ENCODE assay signal across 1 cellular context in the genomic region with DNA sequence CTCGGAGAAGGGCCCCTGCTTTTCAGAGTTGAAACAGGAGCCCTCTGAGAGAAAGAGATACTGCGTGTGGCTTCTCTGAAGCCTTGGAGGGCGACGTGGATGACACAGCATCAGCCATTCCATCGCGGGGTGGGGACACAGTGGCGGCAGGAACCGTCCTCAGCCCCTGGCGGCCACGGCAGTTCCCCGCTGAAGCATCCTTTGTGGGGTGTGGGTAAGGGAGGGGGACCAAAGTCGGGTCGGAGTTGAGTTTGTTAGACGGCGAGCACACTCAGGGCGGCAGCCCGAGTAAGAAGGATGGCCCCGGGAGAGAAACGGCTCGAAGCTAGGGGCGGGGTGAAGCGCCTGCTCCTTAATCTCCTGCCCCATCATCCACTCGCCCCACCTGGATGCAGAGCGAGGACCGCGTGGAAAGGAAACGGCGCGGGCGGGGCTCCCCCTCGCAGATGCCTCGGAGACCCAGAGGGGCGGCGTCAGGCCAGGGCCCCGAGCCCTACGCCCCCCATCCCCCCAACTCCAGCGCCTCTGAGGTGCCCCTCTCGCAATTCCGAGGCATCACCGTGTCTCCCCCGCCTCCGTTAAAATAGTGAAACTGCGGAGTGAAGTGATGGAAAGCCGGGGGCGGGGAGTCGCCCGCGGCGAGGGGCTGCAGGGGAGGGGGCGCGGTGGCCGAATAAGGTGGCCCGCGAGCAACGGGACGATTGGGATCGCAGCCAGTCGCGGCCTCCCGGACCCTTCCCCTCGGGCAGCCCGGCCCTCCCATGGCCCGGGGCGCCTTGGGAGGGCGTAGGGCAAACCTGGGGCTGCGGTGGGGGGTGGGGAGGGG.
TF ChIP-seq lines count a peak whose summit lies in the region.

No MANE protein-coding gene starts in this region.

TF ChIP-seq in HepG2, 621 proteins besides CTCF, POLR2A, EP300 and RAD21 (continued from another document and continues in another):
- TF ChIP-seq, protein P1, sequence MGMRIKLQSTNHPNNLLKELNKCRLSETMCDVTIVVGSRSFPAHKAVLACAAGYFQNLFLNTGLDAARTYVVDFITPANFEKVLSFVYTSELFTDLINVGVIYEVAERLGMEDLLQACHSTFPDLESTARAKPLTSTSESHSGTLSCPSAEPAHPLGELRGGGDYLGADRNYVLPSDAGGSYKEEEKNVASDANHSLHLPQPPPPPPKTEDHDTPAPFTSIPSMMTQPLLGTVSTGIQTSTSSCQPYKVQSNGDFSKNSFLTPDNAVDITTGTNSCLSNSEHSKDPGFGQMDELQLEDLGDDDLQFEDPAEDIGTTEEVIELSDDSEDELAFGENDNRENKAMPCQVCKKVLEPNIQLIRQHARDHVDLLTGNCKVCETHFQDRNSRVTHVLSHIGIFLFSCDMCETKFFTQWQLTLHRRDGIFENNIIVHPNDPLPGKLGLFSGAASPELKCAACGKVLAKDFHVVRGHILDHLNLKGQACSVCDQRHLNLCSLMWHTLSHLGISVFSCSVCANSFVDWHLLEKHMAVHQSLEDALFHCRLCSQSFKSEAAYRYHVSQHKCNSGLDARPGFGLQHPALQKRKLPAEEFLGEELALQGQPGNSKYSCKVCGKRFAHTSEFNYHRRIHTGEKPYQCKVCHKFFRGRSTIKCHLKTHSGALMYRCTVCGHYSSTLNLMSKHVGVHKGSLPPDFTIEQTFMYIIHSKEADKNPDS (CRISPR knock-in tag; IDR thresholded peaks at IDR 0.05), result no peak
- TF ChIP-seq ZNF232 (CRISPR knock-in tag; IDR thresholded peaks at IDR 0.05; ENCODE audit: borderline replicate concordance) (0 out of 2 replicates have a peak, but pooled peaks have one; percentile 69), NCOA5 (CRISPR knock-in tag; IDR thresholded peaks at IDR 0.05) (no peak), NFATC3 (CRISPR knock-in tag; IDR thresholded peaks at IDR 0.05) (no peak), RFX1 (IDR thresholded peaks at IDR 0.05) (no peak), ZNF296 (CRISPR knock-in tag; conservative IDR thresholded peaks at IDR 0.05) (no peak), ESRRA (CRISPR knock-in tag; IDR thresholded peaks at IDR 0.05; ENCODE audit: low read depth) (no peak), IKZF4 (CRISPR knock-in tag; IDR thresholded peaks at IDR 0.05; ENCODE audit: borderline replicate concordance, low read depth, not compliant biosample characterization) (no peak), KDM1A (CRISPR knock-in tag; IDR thresholded peaks at IDR 0.05) (peak; percentile 57), ZNF766 (CRISPR knock-in tag; IDR thresholded peaks at IDR 0.05; ENCODE audit: borderline replicate concordance) (no peak), CCDC6 (CRISPR knock-in tag; IDR thresholded peaks at IDR 0.05) (no peak), RFX3 (CRISPR knock-in tag; IDR thresholded peaks at IDR 0.05) (no peak), MAFK (conservative IDR thresholded peaks at IDR 0.05 in 1 of 2, IDR thresholded peaks at IDR 0.05 in 1 of 2; ENCODE audit: low read length in 2 of 2) (no peak), MAFF (IDR thresholded peaks at IDR 0.05; ENCODE audit: low read depth, low read length) (no peak), ZNF446 (CRISPR knock-in tag; IDR thresholded peaks at IDR 0.05) (no peak), SMC3 (IDR thresholded peaks at IDR 0.05; ENCODE audit: low read length) (no peak), TAF15 (IDR thresholded peaks at IDR 0.05; ENCODE audit: low read depth, low read length, poor library complexity, severe bottlenecking) (peak; percentile 53), ERF (CRISPR knock-in tag; IDR thresholded peaks at IDR 0.05) (no peak), ZNF781 (CRISPR knock-in tag; IDR thresholded peaks at IDR 0.05; ENCODE audit: borderline replicate concordance, not compliant biosample characterization) (peak; percentile 57), ZNF660 (CRISPR knock-in tag; IDR thresholded peaks at IDR 0.05; ENCODE audit: borderline replicate concordance, low read depth) (no peak), ZNF367 (CRISPR knock-in tag; IDR thresholded peaks at IDR 0.05; ENCODE audit: borderline replicate concordance) (no peak), TRIM24 (CRISPR knock-in tag; IDR thresholded peaks at IDR 0.05) (no peak), ZNF678 (CRISPR knock-in tag; IDR thresholded peaks at IDR 0.05) (no peak)
- TF ChIP-seq, protein P2, sequence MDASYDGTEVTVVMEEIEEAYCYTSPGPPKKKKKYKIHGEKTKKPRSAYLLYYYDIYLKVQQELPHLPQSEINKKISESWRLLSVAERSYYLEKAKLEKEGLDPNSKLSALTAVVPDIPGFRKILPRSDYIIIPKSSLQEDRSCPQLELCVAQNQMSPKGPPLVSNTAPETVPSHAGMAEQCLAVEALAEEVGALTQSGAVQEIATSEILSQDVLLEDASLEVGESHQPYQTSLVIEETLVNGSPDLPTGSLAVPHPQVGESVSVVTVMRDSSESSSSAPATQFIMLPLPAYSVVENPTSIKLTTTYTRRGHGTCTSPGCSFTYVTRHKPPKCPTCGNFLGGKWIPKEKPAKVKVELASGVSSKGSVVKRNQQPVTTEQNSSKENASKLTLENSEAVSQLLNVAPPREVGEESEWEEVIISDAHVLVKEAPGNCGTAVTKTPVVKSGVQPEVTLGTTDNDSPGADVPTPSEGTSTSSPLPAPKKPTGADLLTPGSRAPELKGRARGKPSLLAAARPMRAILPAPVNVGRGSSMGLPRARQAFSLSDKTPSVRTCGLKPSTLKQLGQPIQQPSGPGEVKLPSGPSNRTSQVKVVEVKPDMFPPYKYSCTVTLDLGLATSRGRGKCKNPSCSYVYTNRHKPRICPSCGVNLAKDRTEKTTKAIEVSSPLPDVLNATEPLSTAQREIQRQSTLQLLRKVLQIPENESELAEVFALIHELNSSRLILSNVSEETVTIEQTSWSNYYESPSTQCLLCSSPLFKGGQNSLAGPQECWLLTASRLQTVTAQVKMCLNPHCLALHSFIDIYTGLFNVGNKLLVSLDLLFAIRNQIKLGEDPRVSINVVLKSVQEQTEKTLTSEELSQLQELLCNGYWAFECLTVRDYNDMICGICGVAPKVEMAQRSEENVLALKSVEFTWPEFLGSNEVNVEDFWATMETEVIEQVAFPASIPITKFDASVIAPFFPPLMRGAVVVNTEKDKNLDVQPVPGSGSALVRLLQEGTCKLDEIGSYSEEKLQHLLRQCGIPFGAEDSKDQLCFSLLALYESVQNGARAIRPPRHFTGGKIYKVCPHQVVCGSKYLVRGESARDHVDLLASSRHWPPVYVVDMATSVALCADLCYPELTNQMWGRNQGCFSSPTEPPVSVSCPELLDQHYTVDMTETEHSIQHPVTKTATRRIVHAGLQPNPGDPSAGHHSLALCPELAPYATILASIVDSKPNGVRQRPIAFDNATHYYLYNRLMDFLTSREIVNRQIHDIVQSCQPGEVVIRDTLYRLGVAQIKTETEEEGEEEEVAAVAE (CRISPR knock-in tag; IDR thresholded peaks at IDR 0.05; ENCODE audit: borderline replicate concordance), result no peak
- TF ChIP-seq, protein P3, sequence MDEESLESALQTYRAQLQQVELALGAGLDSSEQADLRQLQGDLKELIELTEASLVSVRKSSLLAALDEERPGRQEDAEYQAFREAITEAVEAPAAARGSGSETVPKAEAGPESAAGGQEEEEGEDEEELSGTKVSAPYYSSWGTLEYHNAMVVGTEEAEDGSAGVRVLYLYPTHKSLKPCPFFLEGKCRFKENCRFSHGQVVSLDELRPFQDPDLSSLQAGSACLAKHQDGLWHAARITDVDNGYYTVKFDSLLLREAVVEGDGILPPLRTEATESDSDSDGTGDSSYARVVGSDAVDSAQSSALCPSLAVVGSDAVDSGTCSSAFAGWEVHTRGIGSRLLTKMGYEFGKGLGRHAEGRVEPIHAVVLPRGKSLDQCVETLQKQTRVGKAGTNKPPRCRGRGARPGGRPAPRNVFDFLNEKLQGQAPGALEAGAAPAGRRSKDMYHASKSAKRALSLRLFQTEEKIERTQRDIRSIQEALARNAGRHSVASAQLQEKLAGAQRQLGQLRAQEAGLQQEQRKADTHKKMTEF (CRISPR knock-in tag; IDR thresholded peaks at IDR 0.05), result no peak
- TF ChIP-seq, protein P4, sequence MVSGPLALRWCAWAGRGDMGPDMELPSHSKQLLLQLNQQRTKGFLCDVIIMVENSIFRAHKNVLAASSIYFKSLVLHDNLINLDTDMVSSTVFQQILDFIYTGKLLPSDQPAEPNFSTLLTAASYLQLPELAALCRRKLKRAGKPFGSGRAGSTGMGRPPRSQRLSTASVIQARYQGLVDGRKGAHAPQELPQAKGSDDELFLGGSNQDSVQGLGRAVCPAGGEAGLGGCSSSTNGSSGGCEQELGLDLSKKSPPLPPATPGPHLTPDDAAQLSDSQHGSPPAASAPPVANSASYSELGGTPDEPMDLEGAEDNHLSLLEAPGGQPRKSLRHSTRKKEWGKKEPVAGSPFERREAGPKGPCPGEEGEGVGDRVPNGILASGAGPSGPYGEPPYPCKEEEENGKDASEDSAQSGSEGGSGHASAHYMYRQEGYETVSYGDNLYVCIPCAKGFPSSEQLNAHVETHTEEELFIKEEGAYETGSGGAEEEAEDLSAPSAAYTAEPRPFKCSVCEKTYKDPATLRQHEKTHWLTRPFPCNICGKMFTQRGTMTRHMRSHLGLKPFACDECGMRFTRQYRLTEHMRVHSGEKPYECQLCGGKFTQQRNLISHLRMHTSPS (CRISPR knock-in tag; IDR thresholded peaks at IDR 0.05; ENCODE audit: low read depth), result no peak
- TF ChIP-seq, protein P5, sequence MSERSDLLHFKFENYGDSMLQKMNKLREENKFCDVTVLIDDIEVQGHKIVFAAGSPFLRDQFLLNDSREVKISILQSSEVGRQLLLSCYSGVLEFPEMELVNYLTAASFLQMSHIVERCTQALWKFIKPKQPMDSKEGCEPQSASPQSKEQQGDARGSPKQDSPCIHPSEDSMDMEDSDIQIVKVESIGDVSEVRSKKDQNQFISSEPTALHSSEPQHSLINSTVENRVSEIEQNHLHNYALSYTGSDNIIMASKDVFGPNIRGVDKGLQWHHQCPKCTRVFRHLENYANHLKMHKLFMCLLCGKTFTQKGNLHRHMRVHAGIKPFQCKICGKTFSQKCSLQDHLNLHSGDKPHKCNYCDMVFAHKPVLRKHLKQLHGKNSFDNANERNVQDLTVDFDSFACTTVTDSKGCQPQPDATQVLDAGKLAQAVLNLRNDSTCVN (CRISPR knock-in tag; IDR thresholded peaks at IDR 0.05; ENCODE audit: borderline replicate concordance), result 0 out of 2 replicates have a peak, but pooled peaks have one; percentile 11
- TF ChIP-seq, protein P6, sequence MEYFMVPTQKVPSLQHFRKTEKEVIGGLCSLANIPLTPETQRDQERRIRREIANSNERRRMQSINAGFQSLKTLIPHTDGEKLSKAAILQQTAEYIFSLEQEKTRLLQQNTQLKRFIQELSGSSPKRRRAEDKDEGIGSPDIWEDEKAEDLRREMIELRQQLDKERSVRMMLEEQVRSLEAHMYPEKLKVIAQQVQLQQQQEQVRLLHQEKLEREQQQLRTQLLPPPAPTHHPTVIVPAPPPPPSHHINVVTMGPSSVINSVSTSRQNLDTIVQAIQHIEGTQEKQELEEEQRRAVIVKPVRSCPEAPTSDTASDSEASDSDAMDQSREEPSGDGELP (IDR thresholded peaks at IDR 0.05; ENCODE audit: borderline replicate concordance, low read depth), result no peak
- TF ChIP-seq, protein P7, sequence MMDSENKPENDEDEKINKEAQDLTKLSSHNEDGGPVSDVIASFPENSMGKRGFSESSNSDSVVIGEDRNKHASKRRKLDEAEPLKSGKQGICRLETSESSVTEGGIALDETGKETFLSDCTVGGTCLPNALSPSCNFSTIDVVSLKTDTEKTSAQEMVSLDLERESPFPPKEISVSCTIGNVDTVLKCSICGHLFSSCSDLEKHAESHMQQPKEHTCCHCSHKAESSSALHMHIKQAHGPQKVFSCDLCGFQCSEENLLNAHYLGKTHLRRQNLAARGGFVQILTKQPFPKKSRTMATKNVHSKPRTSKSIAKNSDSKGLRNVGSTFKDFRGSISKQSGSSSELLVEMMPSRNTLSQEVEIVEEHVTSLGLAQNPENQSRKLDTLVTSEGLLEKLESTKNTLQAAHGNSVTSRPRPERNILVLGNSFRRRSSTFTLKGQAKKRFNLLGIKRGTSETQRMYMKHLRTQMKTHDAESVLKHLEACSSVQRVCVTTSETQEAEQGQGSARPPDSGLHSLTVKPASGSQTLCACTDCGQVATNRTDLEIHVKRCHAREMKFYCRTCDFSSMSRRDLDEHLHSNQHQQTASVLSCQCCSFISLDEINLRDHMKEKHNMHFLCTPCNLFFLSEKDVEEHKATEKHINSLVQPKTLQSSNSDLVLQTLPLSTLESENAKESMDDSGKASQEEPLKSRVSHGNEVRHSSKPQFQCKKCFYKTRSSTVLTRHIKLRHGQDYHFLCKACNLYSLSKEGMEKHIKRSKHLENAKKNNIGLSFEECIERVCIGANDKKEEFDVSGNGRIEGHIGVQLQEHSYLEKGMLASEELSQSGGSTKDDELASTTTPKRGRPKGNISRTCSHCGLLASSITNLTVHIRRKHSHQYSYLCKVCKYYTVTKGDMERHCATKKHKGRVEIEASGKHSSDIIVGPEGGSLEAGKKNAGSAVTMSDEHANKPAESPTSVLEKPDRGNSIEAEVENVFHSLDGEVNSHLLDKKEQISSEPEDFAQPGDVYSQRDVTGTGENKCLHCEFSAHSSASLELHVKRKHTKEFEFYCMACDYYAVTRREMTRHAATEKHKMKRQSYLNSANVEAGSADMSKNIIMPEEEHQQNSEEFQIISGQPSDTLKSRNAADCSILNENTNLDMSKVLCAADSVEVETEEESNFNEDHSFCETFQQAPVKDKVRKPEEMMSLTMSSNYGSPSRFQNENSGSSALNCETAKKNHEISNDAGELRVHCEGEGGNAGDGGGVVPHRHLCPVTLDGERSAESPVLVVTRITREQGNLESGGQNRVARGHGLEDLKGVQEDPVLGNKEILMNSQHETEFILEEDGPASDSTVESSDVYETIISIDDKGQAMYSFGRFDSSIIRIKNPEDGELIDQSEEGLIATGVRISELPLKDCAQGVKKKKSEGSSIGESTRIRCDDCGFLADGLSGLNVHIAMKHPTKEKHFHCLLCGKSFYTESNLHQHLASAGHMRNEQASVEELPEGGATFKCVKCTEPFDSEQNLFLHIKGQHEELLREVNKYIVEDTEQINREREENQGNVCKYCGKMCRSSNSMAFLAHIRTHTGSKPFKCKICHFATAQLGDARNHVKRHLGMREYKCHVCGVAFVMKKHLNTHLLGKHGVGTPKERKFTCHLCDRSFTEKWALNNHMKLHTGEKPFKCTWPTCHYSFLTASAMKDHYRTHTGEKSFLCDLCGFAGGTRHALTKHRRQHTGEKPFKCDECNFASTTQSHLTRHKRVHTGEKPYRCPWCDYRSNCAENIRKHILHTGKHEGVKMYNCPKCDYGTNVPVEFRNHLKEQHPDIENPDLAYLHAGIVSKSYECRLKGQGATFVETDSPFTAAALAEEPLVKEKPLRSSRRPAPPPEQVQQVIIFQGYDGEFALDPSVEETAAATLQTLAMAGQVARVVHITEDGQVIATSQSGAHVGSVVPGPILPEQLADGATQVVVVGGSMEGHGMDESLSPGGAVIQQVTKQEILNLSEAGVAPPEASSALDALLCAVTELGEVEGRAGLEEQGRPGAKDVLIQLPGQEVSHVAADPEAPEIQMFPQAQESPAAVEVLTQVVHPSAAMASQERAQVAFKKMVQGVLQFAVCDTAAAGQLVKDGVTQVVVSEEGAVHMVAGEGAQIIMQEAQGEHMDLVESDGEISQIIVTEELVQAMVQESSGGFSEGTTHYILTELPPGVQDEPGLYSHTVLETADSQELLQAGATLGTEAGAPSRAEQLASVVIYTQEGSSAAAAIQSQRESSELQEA (CRISPR knock-in tag; IDR thresholded peaks at IDR 0.05; ENCODE audit: not compliant biosample characterization), result no peak
- TF ChIP-seq, protein P8, sequence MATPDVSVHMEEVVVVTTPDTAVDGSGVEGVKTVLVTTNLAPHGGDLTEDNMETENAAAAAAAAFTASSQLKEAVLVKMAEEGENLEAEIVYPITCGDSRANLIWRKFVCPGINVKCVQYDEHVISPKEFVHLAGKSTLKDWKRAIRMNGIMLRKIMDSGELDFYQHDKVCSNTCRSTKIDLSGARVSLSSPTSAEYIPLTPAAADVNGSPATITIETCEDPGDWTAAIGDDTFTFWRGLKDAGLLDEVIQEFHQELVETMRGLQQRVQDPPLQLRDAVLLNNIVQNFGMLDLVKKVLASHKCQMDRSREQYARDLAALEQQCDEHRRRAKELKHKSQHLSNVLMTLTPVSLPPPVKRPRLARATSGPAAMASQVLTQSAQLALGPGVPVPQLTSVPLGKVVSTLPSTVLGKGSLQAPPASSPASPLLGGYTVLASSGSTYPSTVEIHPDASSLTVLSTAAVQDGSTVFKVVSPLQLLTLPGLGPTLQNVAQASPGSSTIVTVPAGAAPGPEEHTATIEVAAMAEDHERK (CRISPR knock-in tag; IDR thresholded peaks at IDR 0.05; ENCODE audit: low read depth), result no peak
